In genomic region chr11:57584341-57584740, GRCh38 we compare ENCODE assay signal across 26 cellular contexts. TPM values are rescaled to one million over a fixed set of nuclear protein-coding genes. Genes with fewer than 3 reads are reported as not detected.
DNase-seq lines count a peak whose midpoint lies in the region; TF ChIP-seq lines count a peak whose summit lies in the region.
"Had no signal": no experiment of that assay in that cellular context is flagged by ENCODE, and none has a peak within 500 bp of the region (broad histone marks: within the 10 kb centered on the region; RNA-seq: fewer than 3 reads in every experiment).

No MANE protein-coding gene starts in this region.

- no peaks in the 10 kb centered on the region for H4K20me1 ChIP-seq in OCI-LY3 (ENCODE audit: insufficient read depth, low read length)

- H3K9me3 ChIP-seq in OCI-LY3 (ENCODE audit: insufficient read depth, low read length) = peaks cover 5% of the 10 kb centered on the region; the same call in 1 of the 2 replicates
- H3K9me3 ChIP-seq: A549, Caco-2, Peyer's patch, SK-N-SH had no signal

- peak overlapping the region; percentile 25; the same call in 1 of the 2 replicates for H3K4me3 ChIP-seq in OCI-LY3 (ENCODE audit: low read length)
- H3K4me3 ChIP-seq: A549, Peyer's patch had no signal

- H3K9me3 Mint-ChIP-seq in glutamatergic neuron (ENCODE audit: unreplicated experiment) = no peaks in the 10 kb centered on the region
- H3K9me3 Mint-ChIP-seq: CD8-positive, alpha-beta T cell had no signal

- no peaks in the 10 kb centered on the region for H3K27me3 ChIP-seq in OCI-LY3 (ENCODE audit: low read depth, low read length)
- H3K27me3 ChIP-seq: Peyer's patch had no signal

- peaks cover 43% of the 10 kb centered on the region for H3K4me1 ChIP-seq in OCI-LY3 (ENCODE audit: low read length)
- H3K4me1 ChIP-seq: A549, Peyer's patch had no signal

- peaks cover 10% of the 10 kb centered on the region for H3K36me3 Mint-ChIP-seq in glutamatergic neuron (ENCODE audit: unreplicated experiment)
- H3K36me3 Mint-ChIP-seq: CD8-positive, alpha-beta T cell had no signal

- peaks cover 6% of the 10 kb centered on the region for H3K36me3 ChIP-seq in OCI-LY3 (replicated peaks; ENCODE audit: low read depth, low read length)
- H3K36me3 ChIP-seq: Peyer's patch had no signal

- no peak overlapping the region for H3K4me3 Mint-ChIP-seq in glutamatergic neuron (ENCODE audit: unreplicated experiment)
- H3K4me3 Mint-ChIP-seq: CD8-positive, alpha-beta T cell had no signal

- intact Hi-C loops in posterior cingulate gyrus (cut with DNase I) = no loop called here

- H3K9ac ChIP-seq in OCI-LY3 (ENCODE audit: low read length) = peak overlapping the region; percentile 38; the same call in 1 of the 2 replicates
- H3K9ac ChIP-seq: SK-N-SH had no signal

- H3K27ac ChIP-seq in OCI-LY3 (ENCODE audit: low read length) = peak overlapping the region; percentile 66
- H3K27ac ChIP-seq: A549, C4-2B, Peyer's patch had no signal

- DNase-seq in ELF-1 (ENCODE audit: low read depth, low spot score) = peak; percentile 69
- no peak for DNase-seq in glutamatergic neuron
- DNase-seq in retina = peak; percentile 84
- no peak for DNase-seq in NOMO-1 treated with dmso at 0.1 percent for 144 hours (lab: John Stamatoyannopoulos, UW; ENCODE audit: unreplicated experiment)
- DNase-seq in GM10266 (ENCODE audit: extremely low spot score) = no peak
- DNase-seq in posterior cingulate gyrus = no peak
- DNase-seq: AML-193; Caco-2; CD8-positive, alpha-beta T cell; GDM1; Karpas-422; NCI-H1092 treated with DMSO at 0.1 percent for 48 hours; NCI-H1436; NCI-H2081; NCI-H2227 treated with DMSO at 0.1 percent for 48 hours; NCI-H526 treated with DMSO at 0.1 percent for 48 hours; OCI-M1; Peyer's patch; SHP77 treated with DMSO at 0.1 percent for 48 hours; SK-N-SH had no signal

- H3K79me2 ChIP-seq in OCI-LY3 (ENCODE audit: low read length) = no peaks in the 10 kb centered on the region

- peak overlapping the region; percentile 66 for H2AFZ ChIP-seq in OCI-LY3 (ENCODE audit: low read depth, low read length)

- peak overlapping the region; percentile 55 for H3K4me2 ChIP-seq in OCI-LY3 (ENCODE audit: low read length)
- H3K4me2 ChIP-seq: A549, SK-N-SH had no signal

- H3K27me3 Mint-ChIP-seq in glutamatergic neuron (ENCODE audit: unreplicated experiment) = no peaks in the 10 kb centered on the region

- H3K27ac Mint-ChIP-seq in glutamatergic neuron (ENCODE audit: unreplicated experiment) = peak overlapping the region; percentile 14
- H3K27ac Mint-ChIP-seq: CD8-positive, alpha-beta T cell had no signal

- H3K4me1 Mint-ChIP-seq in glutamatergic neuron (ENCODE audit: low read depth, unreplicated experiment) = peaks cover 13% of the 10 kb centered on the region

- TF ChIP-seq CTCF in OCI-LY3 (IDR thresholded peaks at IDR 0.05; ENCODE audit: low read depth, low read length) (no peak), glutamatergic neuron (IDR thresholded peaks at IDR 0.05; ENCODE audit: partially characterized antibody, unreplicated experiment) (no peak), GM10266 (IDR thresholded peaks at IDR 0.05; ENCODE audit: control insufficient read depth, insufficient read depth, low read depth, missing control alignments) (no peak)

RNA-seq across cellular contexts. Expression of gene SERPING1, which starts 13.1 kb away (rescaled TPM):
- 46.1 TPM for total RNA-seq in glutamatergic neuron (ENCODE audit: unreplicated experiment)
- total RNA-seq: CD8-positive, alpha-beta T cell; NCI-H460 had no signal

RNA-seq across cellular contexts. Expression of gene UBE2L6, which starts 16.9 kb away (rescaled TPM):
- 199 TPM for total RNA-seq in glutamatergic neuron (ENCODE audit: unreplicated experiment)

RNA-seq across cellular contexts. Expression of gene SMTNL1, which starts 46.9 kb away (rescaled TPM):
- not detected for total RNA-seq in glutamatergic neuron (ENCODE audit: unreplicated experiment)
- total RNA-seq: CD8-positive, alpha-beta T cell; H4; M059J; NCI-H460; Peyer's patch had no signal

RNA-seq across cellular contexts. Expression of gene TIMM10, which starts 53.8 kb away (rescaled TPM):
- total RNA-seq in glutamatergic neuron (ENCODE audit: unreplicated experiment) = 51.2 TPM

Comparison
In these comparisons a context has a peak if more than half of its experiments do, and no peak if none do; other contexts are left out.
1. DNase-seq: peak in ELF-1 (single experiment) and retina (single experiment); none in glutamatergic neuron (single experiment), NOMO-1 treated with dmso at 0.1 percent for 144 hours (single experiment), GM10266 (single experiment) and posterior cingulate gyrus (0 of 10).